1 cellular context compared by ENCODE assay signal in the genomic region with DNA sequence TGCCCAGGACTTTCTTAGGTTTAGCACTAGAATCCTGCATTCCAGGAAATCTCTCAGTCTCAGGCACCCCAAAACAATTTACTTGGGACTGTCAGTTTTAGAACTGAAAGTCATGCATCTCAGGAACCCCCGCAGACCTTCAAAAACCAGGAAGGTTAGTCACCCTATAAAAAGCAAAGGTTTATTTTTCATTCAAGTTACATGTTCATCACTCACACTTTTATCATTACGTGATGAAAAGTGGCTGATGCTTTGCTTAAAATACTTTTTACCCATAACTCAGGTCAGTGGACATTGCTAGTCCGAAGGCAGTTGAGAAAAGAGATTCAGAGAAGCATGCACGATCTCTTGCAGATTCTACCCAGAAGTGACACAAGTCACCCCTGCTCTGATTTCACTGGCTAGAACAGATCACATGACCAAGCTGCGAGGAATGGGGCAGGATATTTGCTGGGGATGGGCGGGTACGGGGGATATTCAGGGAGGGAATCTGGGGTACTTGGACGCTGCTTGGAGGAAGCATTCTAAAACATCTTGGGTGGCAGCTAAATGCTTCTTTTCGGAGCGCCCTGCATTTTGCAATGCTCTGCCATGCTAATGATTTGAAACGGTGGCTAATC.
TF ChIP-seq lines count a peak whose summit lies in the region.

No MANE protein-coding gene starts in this region.

TF ChIP-seq in SK-N-SH, 30 proteins besides CTCF, POLR2A, EP300 and RAD21 (continued from another document):
- TF ChIP-seq, protein P1, sequence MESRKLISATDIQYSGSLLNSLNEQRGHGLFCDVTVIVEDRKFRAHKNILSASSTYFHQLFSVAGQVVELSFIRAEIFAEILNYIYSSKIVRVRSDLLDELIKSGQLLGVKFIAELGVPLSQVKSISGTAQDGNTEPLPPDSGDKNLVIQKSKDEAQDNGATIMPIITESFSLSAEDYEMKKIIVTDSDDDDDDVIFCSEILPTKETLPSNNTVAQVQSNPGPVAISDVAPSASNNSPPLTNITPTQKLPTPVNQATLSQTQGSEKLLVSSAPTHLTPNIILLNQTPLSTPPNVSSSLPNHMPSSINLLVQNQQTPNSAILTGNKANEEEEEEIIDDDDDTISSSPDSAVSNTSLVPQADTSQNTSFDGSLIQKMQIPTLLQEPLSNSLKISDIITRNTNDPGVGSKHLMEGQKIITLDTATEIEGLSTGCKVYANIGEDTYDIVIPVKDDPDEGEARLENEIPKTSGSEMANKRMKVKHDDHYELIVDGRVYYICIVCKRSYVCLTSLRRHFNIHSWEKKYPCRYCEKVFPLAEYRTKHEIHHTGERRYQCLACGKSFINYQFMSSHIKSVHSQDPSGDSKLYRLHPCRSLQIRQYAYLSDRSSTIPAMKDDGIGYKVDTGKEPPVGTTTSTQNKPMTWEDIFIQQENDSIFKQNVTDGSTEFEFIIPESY (IDR thresholded peaks at IDR 0.05; ENCODE audit: borderline replicate concordance, low read depth), result no peak
- TF ChIP-seq, protein P2, sequence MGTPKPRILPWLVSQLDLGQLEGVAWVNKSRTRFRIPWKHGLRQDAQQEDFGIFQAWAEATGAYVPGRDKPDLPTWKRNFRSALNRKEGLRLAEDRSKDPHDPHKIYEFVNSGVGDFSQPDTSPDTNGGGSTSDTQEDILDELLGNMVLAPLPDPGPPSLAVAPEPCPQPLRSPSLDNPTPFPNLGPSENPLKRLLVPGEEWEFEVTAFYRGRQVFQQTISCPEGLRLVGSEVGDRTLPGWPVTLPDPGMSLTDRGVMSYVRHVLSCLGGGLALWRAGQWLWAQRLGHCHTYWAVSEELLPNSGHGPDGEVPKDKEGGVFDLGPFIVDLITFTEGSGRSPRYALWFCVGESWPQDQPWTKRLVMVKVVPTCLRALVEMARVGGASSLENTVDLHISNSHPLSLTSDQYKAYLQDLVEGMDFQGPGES (IDR thresholded peaks at IDR 0.05; ENCODE audit: low read depth, low read length), result no peak
- no peak for TF ChIP-seq GATA2 (CRISPR knock-in tag; IDR thresholded peaks at IDR 0.05)
- no peak for TF ChIP-seq MXI1 (IDR thresholded peaks at IDR 0.05; ENCODE audit: low read depth, low read length)
- no peak for TF ChIP-seq GABPA (IDR thresholded peaks at IDR 0.05; ENCODE audit: low read depth)
- TF ChIP-seq POLR2AphosphoS5 (IDR thresholded peaks at IDR 0.05; ENCODE audit: low read depth, low read length), result no peak
- no peak for TF ChIP-seq RXRA (IDR thresholded peaks at IDR 0.05; ENCODE audit: borderline replicate concordance, low read depth)
- no peak for TF ChIP-seq TAF1 (IDR thresholded peaks at IDR 0.05; ENCODE audit: borderline replicate concordance, low read depth, low read length)
- no peak for TF ChIP-seq ELF1 (IDR thresholded peaks at IDR 0.05)
- TF ChIP-seq, protein P3, sequence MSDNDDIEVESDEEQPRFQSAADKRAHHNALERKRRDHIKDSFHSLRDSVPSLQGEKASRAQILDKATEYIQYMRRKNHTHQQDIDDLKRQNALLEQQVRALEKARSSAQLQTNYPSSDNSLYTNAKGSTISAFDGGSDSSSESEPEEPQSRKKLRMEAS (IDR thresholded peaks at IDR 0.05; ENCODE audit: low read depth), result no peak
- TF ChIP-seq NFIC (IDR thresholded peaks at IDR 0.05; ENCODE audit: borderline replicate concordance), result no peak
- no peak for TF ChIP-seq JUND (IDR thresholded peaks at IDR 0.05)
